ENCODE assay signal across 12 cellular contexts in the genomic region with DNA sequence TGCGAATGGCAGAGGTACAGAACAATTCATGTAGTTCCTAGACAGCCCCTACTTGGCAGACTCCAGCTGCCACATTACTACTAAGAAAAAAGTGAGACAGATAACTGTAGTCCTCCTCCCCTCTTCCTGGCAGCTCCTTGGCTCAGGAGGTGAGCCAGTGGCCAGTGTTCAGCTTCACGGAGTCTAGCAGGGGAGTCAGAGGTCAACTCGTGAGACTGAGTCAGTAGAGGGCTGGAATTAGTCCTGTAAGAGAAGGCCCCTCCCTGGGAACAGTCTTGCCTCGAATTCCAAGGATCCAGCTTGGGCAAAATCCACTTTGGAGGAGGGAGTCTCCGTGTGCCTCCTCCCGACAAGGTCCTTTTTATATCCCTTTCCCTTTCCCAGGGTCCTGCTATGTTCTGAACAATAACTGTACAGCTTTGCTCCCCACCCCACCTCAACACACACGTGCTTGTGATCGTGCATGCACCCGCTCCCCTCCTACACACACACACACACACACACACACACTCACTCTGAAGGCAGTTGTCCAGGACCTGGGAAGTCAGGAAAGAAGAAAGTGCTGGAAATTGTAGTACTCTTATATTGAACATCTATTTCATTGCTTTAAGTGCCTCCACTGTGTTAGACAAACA. TPM values are rescaled to one million over a fixed set of nuclear protein-coding genes. Genes with fewer than 3 reads are reported as not detected.
A peak's percentile ranks its signal among the peaks of the same experiment; 100 is the strongest.
DNase-seq lines count a peak whose midpoint lies in the region; ATAC-seq and TF ChIP-seq lines count a peak whose summit lies in the region.
"Had no signal": no experiment of that assay in that cellular context is flagged by ENCODE, and none has a peak within 500 bp of the region (broad histone marks: within the 10 kb centered on the region; RNA-seq: fewer than 3 reads in every experiment).

No MANE protein-coding gene starts in this region.

- TF ChIP-seq POLR2A in testis (IDR thresholded peaks at IDR 0.05) = no peak

- H3K27me3 ChIP-seq in testis (no peaks in the 10 kb centered on the region), WERI-Rb-1 (ENCODE audit: insufficient read depth, low read depth, severe bottlenecking) (no peaks in the 10 kb centered on the region), colonic mucosa (no peaks in the 10 kb centered on the region)

- no peaks in the 10 kb centered on the region for H3K9me3 ChIP-seq in mesodermal cell (ENCODE audit: control insufficient read depth, low read length)
- H3K9me3 ChIP-seq in testis = no peaks in the 10 kb centered on the region
- H3K9me3 ChIP-seq in WERI-Rb-1 (ENCODE audit: severe bottlenecking) = no peaks in the 10 kb centered on the region
- H3K9me3 ChIP-seq in colonic mucosa = no peaks in the 10 kb centered on the region

- H3K4me3 ChIP-seq in epithelial cell of proximal tubule (ENCODE audit: low read depth, low read length) = no peak overlapping the region
- H3K4me3 ChIP-seq in mesodermal cell (ENCODE audit: extremely low read depth, insufficient read depth, low read length, poor library complexity, severe bottlenecking) = no peak overlapping the region
- no peak overlapping the region for H3K4me3 ChIP-seq in testis
- H3K4me3 ChIP-seq in WERI-Rb-1 (ENCODE audit: low read depth, low read length) = no peak overlapping the region
- H3K4me3 ChIP-seq in colonic mucosa = no peak overlapping the region

- H3K4me1 ChIP-seq in mesodermal cell (ENCODE audit: control insufficient read depth, insufficient read depth, low read length, poor library complexity, severe bottlenecking) (peaks cover 22% of the 10 kb centered on the region), testis (peaks cover 33% of the 10 kb centered on the region), colonic mucosa (peaks cover 17% of the 10 kb centered on the region)

- ATAC-seq in HG03025 (IDR thresholded peaks at IDR 0.05; ENCODE audit: low FRiP score, unreplicated experiment) = no peak
- ATAC-seq in HG02973 (IDR thresholded peaks at IDR 0.05; ENCODE audit: unreplicated experiment) = no peak
- ATAC-seq: activated CD8-positive, alpha-beta T cell treated with anti-CD3 and anti-CD28 coated beads for 36 hours had no signal

- 93 to 97% methylated on average over 5 to 6 of the region's 9 CpGs for WGBS in mesodermal cell (ENCODE audit: insufficient coverage in 2 of 2), 2 experiments
- WGBS in testis, 2 donors = 34 to 46% methylated on average over 8 to 9 of the region's 9 CpGs

- intact Hi-C loops in testis (cut with DNase I; ENCODE audit: low total_unique reads) (no loop called here), colonic mucosa (cut with DNase I) (loop anchor here (10.0 kb wide), 1 partner anchor 178 kb away; no protein-coding TSS in a partner anchor)

- H3K27ac ChIP-seq in mesodermal cell (ENCODE audit: low read depth, low read length, severe bottlenecking) (peak overlapping the region; percentile 6), testis (peak overlapping the region; percentile 22 to 89), WERI-Rb-1 (no peak overlapping the region), colonic mucosa (no peak overlapping the region)

- DNase-seq in M059J (ENCODE audit: low read depth) = peak; percentile 44
- peak; percentile 98 for DNase-seq in epithelial cell of proximal tubule (ENCODE audit: low read depth)
- peak; percentile 85 for DNase-seq in testis
- DNase-seq in WERI-Rb-1 = no peak
- DNase-seq in colonic mucosa = no peak
- DNase-seq: activated CD8-positive, alpha-beta T cell treated with anti-CD3 and anti-CD28 coated beads for 36 hours; activated naive CD4-positive, alpha-beta T cell treated with anti-CD3 and anti-CD28 coated beads, Interleukin-2, amount 10 ng/mL, durations not matched to agents 7 days and 5 days; COR-L47; NCI-H2171 had no signal

- H3K36me3 ChIP-seq in mesodermal cell (ENCODE audit: control insufficient read depth, insufficient read depth, low read length) (peaks cover 87% of the 10 kb centered on the region), testis (ENCODE audit: low read depth, missing control alignments) (no peaks in the 10 kb centered on the region), WERI-Rb-1 (peaks cover 100% of the 10 kb centered on the region), colonic mucosa (peaks cover 5% of the 10 kb centered on the region)

- TF ChIP-seq CTCF in epithelial cell of proximal tubule (conservative IDR thresholded peaks at IDR 0.05; ENCODE audit: low read depth, low read length) (no peak), testis (IDR thresholded peaks at IDR 0.05) (no peak), WERI-Rb-1 (IDR thresholded peaks at IDR 0.05; ENCODE audit: low read depth, low read length) (no peak), colonic mucosa (IDR thresholded peaks at IDR 0.05) (no peak)

- H3K9ac ChIP-seq in colonic mucosa (ENCODE audit: low read depth in 2 of 2, low read length in 2 of 2) = no peak overlapping the region

RNA-seq across cellular contexts. Expression of gene SLC27A3, which starts 22.5 kb away (rescaled TPM):
- 1.2 and 3.7 TPM in 2 replicates for total RNA-seq in M059J (2014; rRNA removed; shearing (Covaris generic))
- total RNA-seq in epithelial cell of proximal tubule (5.1 and 6.5 TPM in 2 replicates), testis (10 to 100 TPM; 38.5 to 54.9 TPM), colonic mucosa (10 to 100 TPM; 24.1 to 27.9 TPM)
- 38.5 TPM for polyA plus RNA-seq in mesodermal cell (2013, experiment 1 of 2)
- 29.9 TPM for polyA plus RNA-seq in mesodermal cell (2013, experiment 2 of 2)
- 83.3 TPM for polyA plus RNA-seq in testis (ENCODE audit: insufficient read depth, low read depth, low replicate concordance)

RNA-seq across cellular contexts. Expression of gene INTS3, which starts 24.8 kb away (rescaled TPM):
- 21.4 and 37.0 TPM in 2 replicates for total RNA-seq in M059J (2014; rRNA removed; shearing (Covaris generic))
- total RNA-seq in epithelial cell of proximal tubule (23.2 and 30.3 TPM in 2 replicates), testis (100 to 1,000 TPM; 113 to 121 TPM), colonic mucosa (10 to 100 TPM; 25.5 to 53.1 TPM)
- 56.7 TPM for polyA plus RNA-seq in mesodermal cell (2013, experiment 1 of 2)
- 50.1 TPM for polyA plus RNA-seq in mesodermal cell (2013, experiment 2 of 2)
- polyA plus RNA-seq in testis (ENCODE audit: insufficient read depth, low read depth, low replicate concordance) = 66.1 TPM

Comparison
In these comparisons a context has a peak if more than half of its experiments do, and no peak if none do; other contexts are left out.
1. DNase-seq: peak in M059J (single experiment), epithelial cell of proximal tubule (single experiment) and testis (single experiment); none in WERI-Rb-1 (single experiment) and colonic mucosa (single experiment).
2. H3K27ac ChIP-seq: peak in mesodermal cell (single experiment) and testis (2 of 2); none in WERI-Rb-1 (single experiment) and colonic mucosa (single experiment).